In the genomic region with DNA sequence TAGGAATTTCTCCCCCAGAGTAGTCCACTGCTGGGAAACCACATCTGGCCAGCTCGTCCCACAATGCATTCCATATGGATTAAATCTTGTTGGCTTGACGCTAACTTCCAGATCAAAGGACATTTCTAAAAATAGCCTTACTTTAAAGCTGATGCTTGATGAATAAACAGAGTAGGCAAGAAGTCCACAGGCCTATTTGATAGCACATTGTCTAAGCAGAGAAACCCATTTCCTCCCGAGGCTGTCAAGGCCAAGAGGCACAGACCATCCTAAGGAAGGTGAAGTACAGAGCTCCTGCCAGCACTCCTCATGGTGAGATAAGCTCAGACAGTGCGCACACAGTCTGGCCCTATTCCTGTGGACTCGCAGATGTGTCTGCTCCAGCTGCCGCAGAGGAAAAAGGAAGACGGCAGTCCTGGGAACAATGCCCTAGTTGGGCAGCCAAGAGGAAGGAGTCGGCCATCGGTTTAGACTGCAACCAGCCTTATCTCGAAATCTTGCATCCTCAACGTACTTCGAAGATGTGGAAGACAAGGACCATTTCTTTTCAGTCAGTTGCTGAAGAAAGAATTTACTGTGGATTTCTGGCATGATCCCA, we compare ENCODE assay signal across 11 cellular contexts.
A peak's percentile ranks its signal among the peaks of the same experiment; 100 is the strongest.
DNase-seq lines count a peak whose midpoint lies in the region; ATAC-seq, FAIRE-seq and TF ChIP-seq lines count a peak whose summit lies in the region.
"Had no signal": no experiment of that assay in that cellular context is flagged by ENCODE, and none has a peak within 500 bp of the region (broad histone marks: within the 10 kb centered on the region; RNA-seq: fewer than 3 reads in every experiment).

No MANE protein-coding gene starts in this region.

- H3K27me3 ChIP-seq in endothelial cell of umbilical vein (ENCODE audit: control insufficient read depth in 2 of 2, insufficient read depth in 2 of 2, low read length in 2 of 2) (no peaks in the 10 kb centered on the region), HepG2 (ENCODE audit: control insufficient read depth in 1 of 2, insufficient read depth in 2 of 2, low read length in 2 of 2) (no peaks in the 10 kb centered on the region; a peak in 1 of 5 replicates), stomach (no peaks in the 10 kb centered on the region)

- TF ChIP-seq CTCF in HFFc6 (IDR thresholded peaks at IDR 0.05) (no peak), endothelial cell of umbilical vein (IDR thresholded peaks at IDR 0.05; ENCODE audit: extremely low read depth in 1 of 2, insufficient read depth in 1 of 2, low read depth in 1 of 2, low read length in 2 of 2) (no peak), HepG2 (CRISPR knock-in tag; IDR thresholded peaks at IDR 0.05) (no peak), stomach (IDR thresholded peaks at IDR 0.05) (no peak)

- peak overlapping the region; percentile 93 for H3K27ac ChIP-seq in endothelial cell of umbilical vein (ENCODE audit: insufficient read depth, low read depth, low read length)
- H3K27ac ChIP-seq in HepG2 (ENCODE audit: extremely low read length, insufficient read depth, low read length): peak overlapping the region; percentile 75
- H3K27ac ChIP-seq in stomach: peak overlapping the region in 3 of 5 donors; percentile 5 to 63 (median 31)
- H3K27ac ChIP-seq: WERI-Rb-1 had no signal

- dilution Hi-C loops in endothelial cell of umbilical vein (cut with MboI; ENCODE audit: extremely low pct_ligation_motif_present, low sequenced_read_pairs): no loop called here

- POLR2A ChIA-PET in endothelial cell of umbilical vein (lab: Charles Lee) (interaction anchor here (0.6 to 2.2 kb wide), 8 partner anchors 31 to 152 kb away, joined by 3 to 29 read pairs (median 5); no protein-coding TSS in a partner anchor), HepG2 (lab: Yijun Ruan, JAX) (interaction anchor here (1.0 to 2.2 kb wide), 12 partner anchors 9 to 67 kb away, joined by 3 to 46 read pairs (median 5); no protein-coding TSS in a partner anchor)

- peak; percentile 92 for FAIRE-seq in endothelial cell of umbilical vein (lab: Jason Lieb, UNC)
- peak; percentile 63 for FAIRE-seq in HepG2 (lab: Jason Lieb, UNC)
- FAIRE-seq in HTR-8/SVneo (lab: Jason Lieb, UNC): no peak

- TF ChIP-seq EP300 in HepG2 (IDR thresholded peaks at IDR 0.05; ENCODE audit: low read depth in 2 of 2, low read length in 2 of 2) (peak in 1 of 2 experiments; percentile 86; a peak in 2 of 4 replicates), HepG2 (CRISPR knock-in tag; IDR thresholded peaks at IDR 0.05; ENCODE audit: borderline replicate concordance) (peak; percentile 51; the same call in 1 of the 2 replicates), stomach (IDR thresholded peaks at IDR 0.05) (no peak)

- peaks cover 39% of the 10 kb centered on the region for H3K4me1 ChIP-seq in endothelial cell of umbilical vein (ENCODE audit: control insufficient read depth, extremely low read depth, insufficient read depth, low read length)
- peaks cover 42% of the 10 kb centered on the region for H3K4me1 ChIP-seq in HepG2 (ENCODE audit: insufficient read depth, low read length)
- peaks cover 0 to 41% (median 8%) of the 10 kb centered on the region in 4 donors for H3K4me1 ChIP-seq in stomach

- peak overlapping the region; percentile 92 for H3K27ac Mint-ChIP-seq in HFFc6
- H3K27ac Mint-ChIP-seq: activated naive CD8-positive, alpha-beta T cell treated with anti-CD3 and anti-CD28 coated beads, Interleukin-2, amount 50 U/mL, for 24 hours had no signal

- CTCF ChIA-PET in endothelial cell of umbilical vein (lab: Charles Lee): interaction anchor here (0.9 to 2.2 kb wide), 11 partner anchors 10 to 157 kb away, joined by 3 to 22 read pairs (median 4); a partner anchor contains a TSS
- CTCF ChIA-PET in HepG2 (lab: Yijun Ruan, JAX; ENCODE audit: low intra/inter-chr PET ratio, low total read pairs): no interaction called here

- H3K79me2 ChIP-seq in endothelial cell of umbilical vein (ENCODE audit: control insufficient read depth, insufficient read depth, low read length): no peaks in the 10 kb centered on the region
- H3K79me2 ChIP-seq in HepG2 (ENCODE audit: insufficient read depth, low read length): no peaks in the 10 kb centered on the region

- WGBS in HepG2 (ENCODE audit: low lambda C conversion rate): 59% methylated on average over 12 of the region's 12 CpGs
- 52 to 66% (median 63%) methylated on average over 12 of the region's 12 CpGs for WGBS in stomach, 5 donors

- no peaks in the 10 kb centered on the region for H3K9me1 ChIP-seq in endothelial cell of umbilical vein (replicated peaks; ENCODE audit: control insufficient read depth, extremely low read depth, insufficient read depth, low read length)

- DNase-seq in HFFc6: peak; percentile 84
- peak; percentile 98 for DNase-seq in endothelial cell of umbilical vein (ENCODE audit: low read depth, low spot score)
- peak; percentile 94 for DNase-seq in HepG2 (ENCODE audit: low spot score)
- DNase-seq in stomach: no peak
- no peak for DNase-seq in NCI-H1694 (lab: John Stamatoyannopoulos, UW)
- DNase-seq in NCI-H187 treated with DMSO at 0.1 percent for 48 hours (lab: John Stamatoyannopoulos, UW): no peak
- DNase-seq in HTR-8/SVneo (ENCODE audit: insufficient read length, low spot score): no peak
- DNase-seq: activated naive CD8-positive, alpha-beta T cell treated with anti-CD3 and anti-CD28 coated beads, Interleukin-2, amount 50 U/mL, for 24 hours; NCI-H526 treated with DMSO at 0.1 percent for 48 hours; WERI-Rb-1 had no signal

- H3K9ac ChIP-seq in endothelial cell of umbilical vein (replicated peaks; ENCODE audit: extremely low read depth, insufficient read depth, low read length): peak overlapping the region; percentile 69
- H3K9ac ChIP-seq in HepG2 (ENCODE audit: insufficient read depth, low read depth, low read length): peak overlapping the region; percentile 56

- no peak overlapping the region for H3K4me3 ChIP-seq in endothelial cell of umbilical vein (replicated peaks in 1 of 3; ENCODE audit: insufficient read depth in 1 of 3, low read depth in 1 of 3, low read length in 3 of 3)
- H3K4me3 ChIP-seq in HepG2 (replicated peaks in 1 of 3; ENCODE audit: insufficient read depth in 1 of 3, low read depth in 2 of 3, low read length in 3 of 3): no peak overlapping the region
- H3K4me3 ChIP-seq in stomach: no peak overlapping the region

- intact Hi-C loops in endothelial cell of umbilical vein (cut with micrococcal nuclease): loop anchor here (1.0 to 2.0 kb wide), 7 partner anchors 17 to 261 kb away; a partner anchor contains a TSS
- intact Hi-C loops in HepG2 (cut with micrococcal nuclease; ENCODE audit: unreplicated experiment): loop anchor here (1.0 kb wide), 1 partner anchor 34 kb away; no protein-coding TSS in a partner anchor
- intact Hi-C loops in stomach (cut with DNase I; ENCODE audit: low total_unique reads): no loop called here

- H2AFZ ChIP-seq in endothelial cell of umbilical vein (ENCODE audit: low read depth, low read length) (peak overlapping the region; percentile 16), HepG2 (ENCODE audit: low read length) (no peak overlapping the region)

- H3K4me2 ChIP-seq in endothelial cell of umbilical vein (ENCODE audit: insufficient read depth, low read length) (peak overlapping the region; percentile 26), HepG2 (ENCODE audit: low read depth, low read length) (peak overlapping the region; percentile 49)

- H3K4me3 Mint-ChIP-seq in HFFc6: peak overlapping the region; percentile 75
- H3K4me3 Mint-ChIP-seq: activated naive CD8-positive, alpha-beta T cell treated with anti-CD3 and anti-CD28 coated beads, Interleukin-2, amount 50 U/mL, for 24 hours had no signal

- peaks cover 21% of the 10 kb centered on the region for H3K36me3 Mint-ChIP-seq in HFFc6 (ENCODE audit: low read depth)

- H3K4me1 Mint-ChIP-seq in HFFc6 (ENCODE audit: low read depth): peaks cover 56% of the 10 kb centered on the region
- H3K4me1 Mint-ChIP-seq: activated naive CD8-positive, alpha-beta T cell treated with anti-CD3 and anti-CD28 coated beads, Interleukin-2, amount 50 U/mL, for 24 hours had no signal

- BruUV-seq in endothelial cell of umbilical vein (replicated peaks; lab: Mats Ljungman, UMichigan): TSS peak; percentile 80
- BruUV-seq in HepG2 (replicated peaks; lab: Mats Ljungman, UMichigan): TSS peak; percentile 95

- H3K9me3 Mint-ChIP-seq in HFFc6: 0 out of 2 replicates have a peak, but pooled peaks cover 2% of the 10 kb centered on the region

- peaks cover 4% of the 10 kb centered on the region for H3K27me3 Mint-ChIP-seq in HFFc6 (ENCODE audit: insufficient read depth)
- H3K27me3 Mint-ChIP-seq: activated naive CD8-positive, alpha-beta T cell treated with anti-CD3 and anti-CD28 coated beads, Interleukin-2, amount 50 U/mL, for 24 hours had no signal

- H3K9me3 ChIP-seq in endothelial cell of umbilical vein (replicated peaks; ENCODE audit: control insufficient read depth, insufficient read depth, low read length): no peaks in the 10 kb centered on the region
- H3K9me3 ChIP-seq in HepG2 (ENCODE audit: low read length): no peaks in the 10 kb centered on the region
- H3K9me3 ChIP-seq in stomach: no peaks in the 10 kb centered on the region

- H4K20me1 ChIP-seq in endothelial cell of umbilical vein (replicated peaks; ENCODE audit: control insufficient read depth, extremely low read depth, insufficient read depth, low read length) (no peaks in the 10 kb centered on the region), HepG2 (ENCODE audit: insufficient read depth, low read length) (no peaks in the 10 kb centered on the region)

- H3K36me3 ChIP-seq in endothelial cell of umbilical vein (ENCODE audit: control insufficient read depth in 2 of 2, extremely low read depth in 1 of 2, insufficient read depth in 2 of 2, low read length in 2 of 2) (no peaks in the 10 kb centered on the region), HepG2 (replicated peaks in 1 of 2; ENCODE audit: control insufficient read depth in 1 of 2, insufficient read depth in 2 of 2, low read length in 2 of 2) (peaks cover 0 to 8% of the 10 kb centered on the region in 2 experiments; a peak in 4 of 5 replicates), stomach (peaks cover 6 to 36% (median 32%) of the 10 kb centered on the region in 4 donors)
- H3K36me3 ChIP-seq: WERI-Rb-1 had no signal

- no peak for TF ChIP-seq RAD21 in HepG2 (CRISPR knock-in tag; IDR thresholded peaks at IDR 0.05)

- no peak for TF ChIP-seq POLR2A in endothelial cell of umbilical vein (IDR thresholded peaks at IDR 0.05; ENCODE audit: low read depth, low read length)
- TF ChIP-seq POLR2A in HepG2 (IDR thresholded peaks at IDR 0.05; ENCODE audit: insufficient read depth in 1 of 2, low read depth in 2 of 2, low read length in 2 of 2): no peak
- no peak for TF ChIP-seq POLR2A in stomach (IDR thresholded peaks at IDR 0.05)

- in situ Hi-C loops in HepG2 (cut with HindIII; ENCODE audit: extremely low pct_ligation_motif_present, low pct_unique_long_range_greater_than_20kb): no loop called here

- ATAC-seq in HepG2 (peak; percentile 94), HG02763 (IDR thresholded peaks at IDR 0.05; ENCODE audit: unreplicated experiment) (no peak)
- ATAC-seq: activated naive CD8-positive, alpha-beta T cell treated with anti-CD3 and anti-CD28 coated beads, Interleukin-2, amount 50 U/mL, for 24 hours had no signal

TF ChIP-seq in endothelial cell of umbilical vein, 7 proteins besides CTCF, POLR2A, EP300 and RAD21 (continues in another document):
- TF ChIP-seq MYC (IDR thresholded peaks at IDR 0.05; ENCODE audit: low read depth, low read length): peak; percentile 16

Comparison
In these comparisons a context has a peak if more than half of its experiments do, and no peak if none do; other contexts are left out.
1. DNase-seq: peak in HFFc6 (single experiment), endothelial cell of umbilical vein (single experiment) and HepG2 (single experiment); none in stomach (single experiment), NCI-H1694 (single experiment), NCI-H187 treated with DMSO at 0.1 percent for 48 hours (single experiment) and HTR-8/SVneo (single experiment).
2. H3K27ac ChIP-seq: peak in every context shown above with its lines; median percentile 93 in endothelial cell of umbilical vein; 75 in HepG2; 31 in stomach.